ENCODE assay signal across 8 cellular contexts in genomic region chr5:180072256-180072548, GRCh38. TPM values are rescaled to one million over a fixed set of nuclear protein-coding genes. Genes with fewer than 3 reads are reported as not detected.
A peak's percentile ranks its signal among the peaks of the same experiment; 100 is the strongest.
DNase-seq lines count a peak whose midpoint lies in the region; ATAC-seq and TF ChIP-seq lines count a peak whose summit lies in the region.

No MANE protein-coding gene starts in this region.

- no peak overlapping the region for H3K27ac Mint-ChIP-seq in Calu3 (ENCODE audit: unreplicated experiment)
- H3K27ac Mint-ChIP-seq in T-helper 17 cell, result peak overlapping the region; percentile 69

- CTCF ChIA-PET in Calu3 (lab: Charles Lee), result no interaction called here

- in situ Hi-C loops in gastrocnemius medialis (cut with MboI; ENCODE audit: low sequenced_read_pairs in 4 of 4), result no loop called here

- H3K4me1 Mint-ChIP-seq in Calu3 (ENCODE audit: low read depth, unreplicated experiment) (peaks cover 8% of the 10 kb centered on the region), T-helper 17 cell (peaks cover 19% of the 10 kb centered on the region)

- WGBS in esophagus squamous epithelium, 2 donors, result 18 to 31% methylated on average over 7 to 11 of the region's 14 CpGs

- H3K36me3 Mint-ChIP-seq in Calu3 (ENCODE audit: insufficient read depth, unreplicated experiment), result peaks cover 28% of the 10 kb centered on the region
- no peaks in the 10 kb centered on the region for H3K36me3 Mint-ChIP-seq in T-helper 17 cell (ENCODE audit: low read depth)

- TF ChIP-seq CTCF in Calu3 (IDR thresholded peaks at IDR 0.05; ENCODE audit: unreplicated experiment) (no peak), esophagus squamous epithelium (IDR thresholded peaks at IDR 0.05) (peak in 1 of 6 experiments; percentile 25), gastrocnemius medialis (IDR thresholded peaks at IDR 0.05 in 4 of 5, conservative IDR thresholded peaks at IDR 0.05 in 1 of 5) (no peak)

- H3K27me3 Mint-ChIP-seq in Calu3 (ENCODE audit: unreplicated experiment), result peaks cover 35% of the 10 kb centered on the region
- H3K27me3 Mint-ChIP-seq in T-helper 17 cell, result no peaks in the 10 kb centered on the region

- H3K27ac ChIP-seq in esophagus squamous epithelium (peak overlapping the region; percentile 90 to 98 (median 94)), gastrocnemius medialis (peak overlapping the region; percentile 91 to 98 (median 98))

- intact Hi-C loops in Calu3 (cut with micrococcal nuclease; ENCODE audit: unreplicated experiment) (no loop called here), esophagus squamous epithelium (cut with DNase I) (no loop called here), gastrocnemius medialis (cut with DNase I; ENCODE audit: low total_unique reads) (loop anchor here (5.0 to 10.0 kb wide), 2 partner anchors 520 to 1447 kb away; partner anchors contain the start of genes CLK4 and RUFY1)

- H3K27me3 ChIP-seq in esophagus squamous epithelium, result no peaks in the 10 kb centered on the region
- no peaks in the 10 kb centered on the region for H3K27me3 ChIP-seq in gastrocnemius medialis

- no peak for TF ChIP-seq POLR2A in esophagus squamous epithelium (IDR thresholded peaks at IDR 0.05)
- no peak for TF ChIP-seq POLR2A in gastrocnemius medialis (IDR thresholded peaks at IDR 0.05)

- H3K4me3 Mint-ChIP-seq in Calu3 (ENCODE audit: low read depth, unreplicated experiment), result peak overlapping the region; percentile 70
- H3K4me3 Mint-ChIP-seq in T-helper 17 cell, result peak overlapping the region; percentile 88

- H3K9me3 Mint-ChIP-seq in Calu3 (ENCODE audit: low read depth, unreplicated experiment), result peaks cover 7% of the 10 kb centered on the region

- H3K36me3 ChIP-seq in esophagus squamous epithelium (no peaks in the 10 kb centered on the region), gastrocnemius medialis (no peaks in the 10 kb centered on the region)

- H3K4me3 ChIP-seq in esophagus squamous epithelium, result peak overlapping the region; percentile 68 to 95 (median 86)
- H3K4me3 ChIP-seq in gastrocnemius medialis, result peak overlapping the region; percentile 75 to 98 (median 84)

- ATAC-seq in T-helper 17 cell (no peak), gastrocnemius medialis (no peak), HG02610 (IDR thresholded peaks at IDR 0.05; ENCODE audit: unreplicated experiment) (no peak)

- DNase-seq in Calu3 (no peak), T-helper 17 cell (no peak), esophagus squamous epithelium (lab: John Stamatoyannopoulos, UW) (no peak), gastrocnemius medialis (no peak), NCI-H524 treated with DMSO at 0.1 percent for 48 hours (lab: John Stamatoyannopoulos, UW) (no peak), NCI-H1417 treated with DMSO at 0.1 percent for 48 hours (lab: John Stamatoyannopoulos, UW) (no peak), cerebellar cortex (ENCODE audit: low spot score) (no peak)

- no TSS peak for BruUV-seq in Calu3 (replicated peaks; lab: Mats Ljungman, UMichigan)

- no peaks in the 10 kb centered on the region for H3K9me3 ChIP-seq in T-helper 17 cell (ENCODE audit: control insufficient read depth, low read length, poor library complexity, severe bottlenecking)
- no peaks in the 10 kb centered on the region for H3K9me3 ChIP-seq in esophagus squamous epithelium
- no peaks in the 10 kb centered on the region for H3K9me3 ChIP-seq in gastrocnemius medialis

- H3K4me1 ChIP-seq in esophagus squamous epithelium (peaks cover 0 to 44% (median 7%) of the 10 kb centered on the region in 3 donors), gastrocnemius medialis (peaks cover 9 to 32% of the 10 kb centered on the region in 2 donors)

RNA-seq across cellular contexts. Expression of gene RNF130, which starts 0.6 kb away (rescaled TPM):
- 27.0 and 34.0 TPM in 2 replicates for total RNA-seq in Calu3 (2022)
- 10 to 100 TPM; 10.8 to 15.3 TPM for total RNA-seq in T-helper 17 cell
- 10 to 100 TPM in 3 of 4 donors, 1 to 10 TPM in 1; 9.1 to 54.6 (median 19.1) TPM for total RNA-seq in esophagus squamous epithelium
- 10 to 100 TPM; 34.5 to 79.5 (median 55.6) TPM for total RNA-seq in gastrocnemius medialis
